In genomic region chr22:21695432-21696085, GRCh38 we compare ENCODE assay signal across 15 cellular contexts. TPM values are rescaled to one million over a fixed set of nuclear protein-coding genes. Genes with fewer than 3 reads are reported as not detected.
"Had no signal": no experiment of that assay in that cellular context is flagged by ENCODE, and none has a peak within 500 bp of the region (broad histone marks: within the 10 kb centered on the region; RNA-seq: fewer than 3 reads in every experiment).

No MANE protein-coding gene starts in this region.

- H3K4me1 ChIP-seq: foreskin keratinocyte had no signal

- ATAC-seq: foreskin keratinocyte; naive thymus-derived CD4-positive, alpha-beta T cell; stimulated activated naive CD8-positive, alpha-beta T cell treated with anti-CD3 and anti-CD28 coated beads, Interleukin-15, amount 100 ng/mL, for 72 hours had no signal

- H3K27me3 Mint-ChIP-seq: activated CD4-positive, alpha-beta T cell treated with anti-CD3 and anti-CD28 coated beads, Interleukin-2, amount 10 ng/mL, durations not matched to agents 7 days and 5 days; naive thymus-derived CD4-positive, alpha-beta T cell; progenitor cell of endocrine pancreas; stimulated activated naive CD8-positive, alpha-beta T cell treated with anti-CD3 and anti-CD28 coated beads, Interleukin-15, amount 100 ng/mL, for 72 hours had no signal

- H3K9me3 Mint-ChIP-seq: activated CD4-positive, alpha-beta T cell treated with anti-CD3 and anti-CD28 coated beads, Interleukin-2, amount 10 ng/mL, durations not matched to agents 7 days and 5 days; naive thymus-derived CD4-positive, alpha-beta T cell; stimulated activated naive CD8-positive, alpha-beta T cell treated with anti-CD3 and anti-CD28 coated beads, Interleukin-15, amount 100 ng/mL, for 72 hours had no signal

- H3K4me3 ChIP-seq: right atrium auricular region, skin epidermis, upper lobe of left lung had no signal

- H3K27me3 ChIP-seq: foreskin keratinocyte, right atrium auricular region, upper lobe of left lung had no signal

- H3K4me3 Mint-ChIP-seq: activated CD4-positive, alpha-beta T cell treated with anti-CD3 and anti-CD28 coated beads, Interleukin-2, amount 10 ng/mL, durations not matched to agents 7 days and 5 days; naive thymus-derived CD4-positive, alpha-beta T cell; stimulated activated naive CD8-positive, alpha-beta T cell treated with anti-CD3 and anti-CD28 coated beads, Interleukin-15, amount 100 ng/mL, for 72 hours had no signal

- H3K9me3 ChIP-seq: right atrium auricular region, upper lobe of left lung had no signal

- H3K27ac Mint-ChIP-seq: activated CD4-positive, alpha-beta T cell treated with anti-CD3 and anti-CD28 coated beads, Interleukin-2, amount 10 ng/mL, durations not matched to agents 7 days and 5 days; progenitor cell of endocrine pancreas had no signal

- DNase-seq: activated CD4-positive, alpha-beta T cell treated with anti-CD3 and anti-CD28 coated beads, Interleukin-2, amount 10 ng/mL, durations not matched to agents 7 days and 5 days; activated gamma-delta T cell; anterior cingulate cortex; foreskin keratinocyte; glutamatergic neuron; naive thymus-derived CD4-positive, alpha-beta T cell; occipital lobe; stimulated activated CD4-positive, alpha-beta T cell treated with anti-CD3 and anti-CD28 coated beads, Interleukin-15, amount 100 ng/mL, for 24 hours; stimulated activated CD4-positive, alpha-beta T cell treated with anti-CD3 and anti-CD28 coated beads, Interleukin-4, amount 100 ng/mL, for 24 hours; stimulated activated CD8-positive, alpha-beta memory T cell treated with anti-CD3 and anti-CD28 coated beads, Interleukin-4, amount 100 ng/mL, for 48 hours; stimulated activated naive CD8-positive, alpha-beta T cell treated with anti-CD3 and anti-CD28 coated beads, Interleukin-15, amount 100 ng/mL, for 72 hours had no signal

- H3K27ac ChIP-seq: foreskin keratinocyte, right atrium auricular region, skin epidermis, upper lobe of left lung had no signal

RNA-seq across cellular contexts. Expression of gene YPEL1, which starts 40.0 kb away (rescaled TPM):
- total RNA-seq: foreskin keratinocyte had no signal
